Comparison of ENCODE assay signal across 20 cellular contexts in genomic region chr7:88226201-88226600, GRCh38.
"Had no signal": no experiment of that assay in that cellular context is flagged by ENCODE, and none has a peak within 500 bp of the region (broad histone marks: within the 10 kb centered on the region; RNA-seq: fewer than 3 reads in every experiment).

No MANE protein-coding gene starts in this region.

- H3K4me1 ChIP-seq: psoas muscle, testis, upper lobe of right lung had no signal

- H3K36me3 ChIP-seq: cardiac muscle cell, left lung, upper lobe of right lung had no signal

- H3K27me3 ChIP-seq: cardiac muscle cell, foreskin keratinocyte, left lung, testis, upper lobe of right lung had no signal

- H3K4me3 ChIP-seq: cardiac muscle cell, left lung, psoas muscle, smooth muscle cell, testis, upper lobe of right lung had no signal

- H3K9me3 ChIP-seq: left lung, psoas muscle, testis, upper lobe of right lung had no signal

- H3K27ac ChIP-seq: cardiac muscle cell, foreskin keratinocyte, left lung, psoas muscle, testis had no signal

- H3K4me2 ChIP-seq: smooth muscle cell had no signal

- DNase-seq: activated B cell treated with CpG ODN at 0.5 μM for 24 hours; activated CD4-positive, alpha-beta memory T cell treated with anti-CD3 and anti-CD28 coated beads, Interleukin-2, amount 10 ng/mL, durations not matched to agents 7 days and 5 days; activated CD4-positive, alpha-beta T cell treated with anti-CD3 and anti-CD28 coated beads for 4 hours; activated CD8-positive, alpha-beta memory T cell treated with anti-CD3 and anti-CD28 coated beads, Interleukin-2, amount 10 ng/mL, durations not matched to agents 7 days and 5 days; activated naive CD4-positive, alpha-beta T cell; activated naive CD8-positive, alpha-beta T cell treated with anti-CD3 and anti-CD28 coated beads for 36 hours; amniotic stem cell; glutamatergic neuron; hypothalamus; left lung; naive thymus-derived CD8-positive, alpha-beta T cell; psoas muscle; stimulated activated CD4-positive, alpha-beta T cell treated with anti-CD3 and anti-CD28 coated beads, Interleukin-4, amount 100 ng/mL, for 1 hour; stimulated activated naive CD8-positive, alpha-beta T cell treated with anti-CD3 and anti-CD28 coated beads, Interleukin-15, amount 100 ng/mL, for 72 hours; testis; upper lobe of right lung had no signal

- ATAC-seq: activated CD8-positive, alpha-beta memory T cell treated with anti-CD3 and anti-CD28 coated beads, Interleukin-2, amount 10 ng/mL, durations not matched to agents 7 days and 5 days; naive thymus-derived CD8-positive, alpha-beta T cell; psoas muscle; sciatic nerve; stimulated activated naive CD8-positive, alpha-beta T cell treated with anti-CD3 and anti-CD28 coated beads, Interleukin-15, amount 100 ng/mL, for 72 hours had no signal
